ENCODE assay signal across 1 cellular context in the genomic region with DNA sequence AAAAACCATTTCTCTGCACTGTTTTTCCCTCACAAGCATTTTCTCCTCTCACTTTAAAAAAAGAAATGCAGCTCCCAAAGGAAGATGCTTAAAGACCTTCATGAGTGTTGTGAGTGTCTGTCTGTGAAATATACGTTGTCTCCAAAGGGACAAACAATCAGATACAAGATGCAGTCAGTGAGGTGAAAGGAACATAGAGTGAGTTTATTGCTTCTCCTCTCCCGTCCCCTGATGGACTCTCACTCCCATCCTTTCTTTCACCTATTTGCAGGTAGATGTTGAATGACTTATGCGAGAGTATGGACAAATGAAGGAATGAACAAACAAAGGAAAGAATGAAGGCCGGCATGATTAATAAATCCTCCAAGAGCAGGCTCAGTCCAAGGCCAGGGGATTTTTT.
TF ChIP-seq lines count a peak whose summit lies in the region.

No MANE protein-coding gene starts in this region.

TF ChIP-seq in HCT116, 20 proteins besides CTCF, POLR2A, EP300 and RAD21:
- TF ChIP-seq POLR2AphosphoS5 (IDR thresholded peaks at IDR 0.05; ENCODE audit: low read depth, low read length) (peak; percentile 58; the same call in 1 of the 2 replicates), EZH2phosphoT487 (IDR thresholded peaks at IDR 0.05; ENCODE audit: borderline replicate concordance) (no peak), CEBPB (IDR thresholded peaks at IDR 0.05; ENCODE audit: low read depth) (no peak)
